Comparison of ENCODE assay signal across 1 cellular context in the genomic region with DNA sequence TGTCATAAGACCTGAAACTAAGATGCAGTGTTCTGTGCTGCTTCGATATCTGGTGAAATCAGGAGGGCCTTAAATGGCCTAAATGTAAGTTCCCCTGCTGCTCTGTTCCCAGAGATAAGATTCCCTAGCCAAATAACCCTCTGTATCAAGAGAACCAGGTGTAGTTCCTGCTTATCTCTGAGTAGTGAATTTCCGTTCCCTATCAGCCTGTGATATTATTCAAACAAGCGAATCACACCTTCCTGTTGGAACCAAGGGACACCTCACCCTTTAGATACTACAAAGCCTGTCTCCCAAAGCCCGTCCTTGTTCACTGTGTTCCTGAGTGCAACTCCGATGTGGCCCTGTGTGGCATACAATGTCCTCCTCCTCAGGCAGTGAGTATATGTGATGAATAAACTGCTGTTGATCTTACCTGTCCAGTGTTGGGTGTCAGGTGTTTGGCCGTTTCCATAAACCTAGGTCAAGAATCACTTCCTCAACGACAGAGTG.
A peak's percentile ranks its signal among the peaks of the same experiment; 100 is the strongest.
TF ChIP-seq lines count a peak whose summit lies in the region.

No MANE protein-coding gene starts in this region.

TF ChIP-seq in K562, 482 proteins besides CTCF, POLR2A, EP300 and RAD21 (continued from another document and continues in another):
- TF ChIP-seq, protein P1, sequence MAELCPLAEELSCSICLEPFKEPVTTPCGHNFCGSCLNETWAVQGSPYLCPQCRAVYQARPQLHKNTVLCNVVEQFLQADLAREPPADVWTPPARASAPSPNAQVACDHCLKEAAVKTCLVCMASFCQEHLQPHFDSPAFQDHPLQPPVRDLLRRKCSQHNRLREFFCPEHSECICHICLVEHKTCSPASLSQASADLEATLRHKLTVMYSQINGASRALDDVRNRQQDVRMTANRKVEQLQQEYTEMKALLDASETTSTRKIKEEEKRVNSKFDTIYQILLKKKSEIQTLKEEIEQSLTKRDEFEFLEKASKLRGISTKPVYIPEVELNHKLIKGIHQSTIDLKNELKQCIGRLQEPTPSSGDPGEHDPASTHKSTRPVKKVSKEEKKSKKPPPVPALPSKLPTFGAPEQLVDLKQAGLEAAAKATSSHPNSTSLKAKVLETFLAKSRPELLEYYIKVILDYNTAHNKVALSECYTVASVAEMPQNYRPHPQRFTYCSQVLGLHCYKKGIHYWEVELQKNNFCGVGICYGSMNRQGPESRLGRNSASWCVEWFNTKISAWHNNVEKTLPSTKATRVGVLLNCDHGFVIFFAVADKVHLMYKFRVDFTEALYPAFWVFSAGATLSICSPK (IDR thresholded peaks at IDR 0.05; ENCODE audit: borderline replicate concordance) = no peak
- TF ChIP-seq ZNF232 (CRISPR knock-in tag; IDR thresholded peaks at IDR 0.05) (no peak), CREM (IDR thresholded peaks at IDR 0.05; ENCODE audit: low read depth) (peak; percentile 58), NFYB (IDR thresholded peaks at IDR 0.05; ENCODE audit: extremely low read depth, insufficient read length) (peak; percentile 13), RNF2 (IDR thresholded peaks at IDR 0.05) (peak; percentile 73), BCOR (IDR thresholded peaks at IDR 0.05) (peak; percentile 62; the same call in 1 of the 2 replicates), SPI1 (IDR thresholded peaks at IDR 0.05; ENCODE audit: borderline replicate concordance, low read depth, low read length) (0 out of 2 replicates have a peak, but pooled peaks have one; percentile 4), ZNF316 (IDR thresholded peaks at IDR 0.05) (no peak), CBX2 (IDR thresholded peaks at IDR 0.05; ENCODE audit: insufficient read depth, low read length, poor library complexity, severe bottlenecking) (no peak), ZNF583 (CRISPR knock-in tag; IDR thresholded peaks at IDR 0.05) (no peak), ZNF175 (CRISPR knock-in tag; IDR thresholded peaks at IDR 0.05; ENCODE audit: low read depth) (peak; percentile 60; the same call in 1 of the 2 replicates), IFI16 (CRISPR knock-in tag; IDR thresholded peaks at IDR 0.05) (no peak), FOS (IDR thresholded peaks at IDR 0.05; ENCODE audit: extremely low read depth, insufficient read length) (no peak), ZNF707 (CRISPR knock-in tag; conservative IDR thresholded peaks at IDR 0.05) (no peak), KDM4B (IDR thresholded peaks at IDR 0.05; ENCODE audit: borderline replicate concordance in 2 of 2, low read depth in 1 of 2) (no peak), MEF2A (IDR thresholded peaks at IDR 0.05; ENCODE audit: control insufficient read depth, low read depth, low read length) (no peak), ZSCAN29 (IDR thresholded peaks at IDR 0.05) (no peak), DACH1 (IDR thresholded peaks at IDR 0.05; ENCODE audit: partially characterized antibody) (no peak), TRIM24 (IDR thresholded peaks at IDR 0.05) (peak; percentile 95 to 97), NCOA6 (IDR thresholded peaks at IDR 0.05) (no peak), HDAC1 (IDR thresholded peaks at IDR 0.05) (peak; percentile 37 to 71; a peak in 3 of 4 replicates), ZNF384 (IDR thresholded peaks at IDR 0.05; ENCODE audit: low read depth, low read length) (no peak), ZBED1 (IDR thresholded peaks at IDR 0.05) (no peak), CBX3 (IDR thresholded peaks at IDR 0.05; ENCODE audit: borderline replicate concordance in 1 of 2, low read length in 2 of 2) (0 out of 3 replicates have a peak, but pooled peaks of 1 of the 2 experiments have one; percentile 44), NFRKB (IDR thresholded peaks at IDR 0.05; ENCODE audit: low read depth) (0 out of 2 replicates have a peak, but pooled peaks have one; percentile 22), EP400 (IDR thresholded peaks at IDR 0.05) (peak; percentile 35; the same call in 1 of the 2 replicates), POU5F1 (IDR thresholded peaks at IDR 0.05; ENCODE audit: borderline replicate concordance, low read depth, low read length, partially characterized antibody) (no peak), SIN3B (IDR thresholded peaks at IDR 0.05; ENCODE audit: low read depth) (no peak), SRSF9 (IDR thresholded peaks at IDR 0.05; ENCODE audit: borderline replicate concordance, low read depth, low read length) (no peak), TCF3 (CRISPR knock-in tag; IDR thresholded peaks at IDR 0.05) (peak; percentile 95)
- TF ChIP-seq, protein P2, sequence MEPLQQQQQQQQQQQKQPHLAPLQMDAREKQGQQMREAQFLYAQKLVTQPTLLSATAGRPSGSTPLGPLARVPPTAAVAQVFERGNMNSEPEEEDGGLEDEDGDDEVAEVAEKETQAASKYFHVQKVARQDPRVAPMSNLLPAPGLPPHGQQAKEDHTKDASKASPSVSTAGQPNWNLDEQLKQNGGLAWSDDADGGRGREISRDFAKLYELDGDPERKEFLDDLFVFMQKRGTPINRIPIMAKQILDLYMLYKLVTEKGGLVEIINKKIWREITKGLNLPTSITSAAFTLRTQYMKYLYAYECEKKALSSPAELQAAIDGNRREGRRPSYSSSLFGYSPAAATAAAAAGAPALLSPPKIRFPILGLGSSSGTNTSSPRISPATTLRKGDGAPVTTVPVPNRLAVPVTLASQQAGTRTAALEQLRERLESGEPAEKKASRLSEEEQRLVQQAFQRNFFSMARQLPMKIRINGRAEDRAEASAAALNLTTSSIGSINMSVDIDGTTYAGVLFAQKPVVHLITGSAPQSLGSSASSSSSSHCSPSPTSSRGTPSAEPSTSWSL (CRISPR knock-in tag; IDR thresholded peaks at IDR 0.05; ENCODE audit: borderline replicate concordance) = no peak
- TF ChIP-seq, protein P3, sequence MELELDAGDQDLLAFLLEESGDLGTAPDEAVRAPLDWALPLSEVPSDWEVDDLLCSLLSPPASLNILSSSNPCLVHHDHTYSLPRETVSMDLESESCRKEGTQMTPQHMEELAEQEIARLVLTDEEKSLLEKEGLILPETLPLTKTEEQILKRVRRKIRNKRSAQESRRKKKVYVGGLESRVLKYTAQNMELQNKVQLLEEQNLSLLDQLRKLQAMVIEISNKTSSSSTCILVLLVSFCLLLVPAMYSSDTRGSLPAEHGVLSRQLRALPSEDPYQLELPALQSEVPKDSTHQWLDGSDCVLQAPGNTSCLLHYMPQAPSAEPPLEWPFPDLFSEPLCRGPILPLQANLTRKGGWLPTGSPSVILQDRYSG (tag; conservative IDR thresholded peaks at IDR 0.05; ENCODE audit: low read depth) = no peak
- TF ChIP-seq, protein P4, sequence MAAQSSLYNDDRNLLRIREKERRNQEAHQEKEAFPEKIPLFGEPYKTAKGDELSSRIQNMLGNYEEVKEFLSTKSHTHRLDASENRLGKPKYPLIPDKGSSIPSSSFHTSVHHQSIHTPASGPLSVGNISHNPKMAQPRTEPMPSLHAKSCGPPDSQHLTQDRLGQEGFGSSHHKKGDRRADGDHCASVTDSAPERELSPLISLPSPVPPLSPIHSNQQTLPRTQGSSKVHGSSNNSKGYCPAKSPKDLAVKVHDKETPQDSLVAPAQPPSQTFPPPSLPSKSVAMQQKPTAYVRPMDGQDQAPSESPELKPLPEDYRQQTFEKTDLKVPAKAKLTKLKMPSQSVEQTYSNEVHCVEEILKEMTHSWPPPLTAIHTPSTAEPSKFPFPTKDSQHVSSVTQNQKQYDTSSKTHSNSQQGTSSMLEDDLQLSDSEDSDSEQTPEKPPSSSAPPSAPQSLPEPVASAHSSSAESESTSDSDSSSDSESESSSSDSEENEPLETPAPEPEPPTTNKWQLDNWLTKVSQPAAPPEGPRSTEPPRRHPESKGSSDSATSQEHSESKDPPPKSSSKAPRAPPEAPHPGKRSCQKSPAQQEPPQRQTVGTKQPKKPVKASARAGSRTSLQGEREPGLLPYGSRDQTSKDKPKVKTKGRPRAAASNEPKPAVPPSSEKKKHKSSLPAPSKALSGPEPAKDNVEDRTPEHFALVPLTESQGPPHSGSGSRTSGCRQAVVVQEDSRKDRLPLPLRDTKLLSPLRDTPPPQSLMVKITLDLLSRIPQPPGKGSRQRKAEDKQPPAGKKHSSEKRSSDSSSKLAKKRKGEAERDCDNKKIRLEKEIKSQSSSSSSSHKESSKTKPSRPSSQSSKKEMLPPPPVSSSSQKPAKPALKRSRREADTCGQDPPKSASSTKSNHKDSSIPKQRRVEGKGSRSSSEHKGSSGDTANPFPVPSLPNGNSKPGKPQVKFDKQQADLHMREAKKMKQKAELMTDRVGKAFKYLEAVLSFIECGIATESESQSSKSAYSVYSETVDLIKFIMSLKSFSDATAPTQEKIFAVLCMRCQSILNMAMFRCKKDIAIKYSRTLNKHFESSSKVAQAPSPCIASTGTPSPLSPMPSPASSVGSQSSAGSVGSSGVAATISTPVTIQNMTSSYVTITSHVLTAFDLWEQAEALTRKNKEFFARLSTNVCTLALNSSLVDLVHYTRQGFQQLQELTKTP (IDR thresholded peaks at IDR 0.05; ENCODE audit: low read depth in 1 of 2, partially characterized antibody in 2 of 2) = peak; percentile 48 to 79
- TF ChIP-seq, protein P5, sequence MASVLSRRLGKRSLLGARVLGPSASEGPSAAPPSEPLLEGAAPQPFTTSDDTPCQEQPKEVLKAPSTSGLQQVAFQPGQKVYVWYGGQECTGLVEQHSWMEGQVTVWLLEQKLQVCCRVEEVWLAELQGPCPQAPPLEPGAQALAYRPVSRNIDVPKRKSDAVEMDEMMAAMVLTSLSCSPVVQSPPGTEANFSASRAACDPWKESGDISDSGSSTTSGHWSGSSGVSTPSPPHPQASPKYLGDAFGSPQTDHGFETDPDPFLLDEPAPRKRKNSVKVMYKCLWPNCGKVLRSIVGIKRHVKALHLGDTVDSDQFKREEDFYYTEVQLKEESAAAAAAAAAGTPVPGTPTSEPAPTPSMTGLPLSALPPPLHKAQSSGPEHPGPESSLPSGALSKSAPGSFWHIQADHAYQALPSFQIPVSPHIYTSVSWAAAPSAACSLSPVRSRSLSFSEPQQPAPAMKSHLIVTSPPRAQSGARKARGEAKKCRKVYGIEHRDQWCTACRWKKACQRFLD (CRISPR knock-in tag; IDR thresholded peaks at IDR 0.05) = 0 out of 2 replicates have a peak, but pooled peaks have one; percentile 23
- TF ChIP-seq, protein P6, sequence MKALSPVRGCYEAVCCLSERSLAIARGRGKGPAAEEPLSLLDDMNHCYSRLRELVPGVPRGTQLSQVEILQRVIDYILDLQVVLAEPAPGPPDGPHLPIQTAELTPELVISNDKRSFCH (CRISPR knock-in tag; IDR thresholded peaks at IDR 0.05) = no peak
- TF ChIP-seq, protein P6 (tag; IDR thresholded peaks at IDR 0.05) = 0 out of 2 replicates have a peak, but pooled peaks have one; percentile 34
- TF ChIP-seq, protein P7, sequence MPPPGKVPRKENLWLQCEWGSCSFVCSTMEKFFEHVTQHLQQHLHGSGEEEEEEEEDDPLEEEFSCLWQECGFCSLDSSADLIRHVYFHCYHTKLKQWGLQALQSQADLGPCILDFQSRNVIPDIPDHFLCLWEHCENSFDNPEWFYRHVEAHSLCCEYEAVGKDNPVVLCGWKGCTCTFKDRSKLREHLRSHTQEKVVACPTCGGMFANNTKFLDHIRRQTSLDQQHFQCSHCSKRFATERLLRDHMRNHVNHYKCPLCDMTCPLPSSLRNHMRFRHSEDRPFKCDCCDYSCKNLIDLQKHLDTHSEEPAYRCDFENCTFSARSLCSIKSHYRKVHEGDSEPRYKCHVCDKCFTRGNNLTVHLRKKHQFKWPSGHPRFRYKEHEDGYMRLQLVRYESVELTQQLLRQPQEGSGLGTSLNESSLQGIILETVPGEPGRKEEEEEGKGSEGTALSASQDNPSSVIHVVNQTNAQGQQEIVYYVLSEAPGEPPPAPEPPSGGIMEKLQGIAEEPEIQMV (tag; conservative IDR thresholded peaks at IDR 0.05; ENCODE audit: low read depth) = no peak
- TF ChIP-seq, protein P8, sequence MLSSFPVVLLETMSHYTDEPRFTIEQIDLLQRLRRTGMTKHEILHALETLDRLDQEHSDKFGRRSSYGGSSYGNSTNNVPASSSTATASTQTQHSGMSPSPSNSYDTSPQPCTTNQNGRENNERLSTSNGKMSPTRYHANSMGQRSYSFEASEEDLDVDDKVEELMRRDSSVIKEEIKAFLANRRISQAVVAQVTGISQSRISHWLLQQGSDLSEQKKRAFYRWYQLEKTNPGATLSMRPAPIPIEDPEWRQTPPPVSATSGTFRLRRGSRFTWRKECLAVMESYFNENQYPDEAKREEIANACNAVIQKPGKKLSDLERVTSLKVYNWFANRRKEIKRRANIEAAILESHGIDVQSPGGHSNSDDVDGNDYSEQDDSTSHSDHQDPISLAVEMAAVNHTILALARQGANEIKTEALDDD (IDR thresholded peaks at IDR 0.05) = no peak
- TF ChIP-seq, protein P9, sequence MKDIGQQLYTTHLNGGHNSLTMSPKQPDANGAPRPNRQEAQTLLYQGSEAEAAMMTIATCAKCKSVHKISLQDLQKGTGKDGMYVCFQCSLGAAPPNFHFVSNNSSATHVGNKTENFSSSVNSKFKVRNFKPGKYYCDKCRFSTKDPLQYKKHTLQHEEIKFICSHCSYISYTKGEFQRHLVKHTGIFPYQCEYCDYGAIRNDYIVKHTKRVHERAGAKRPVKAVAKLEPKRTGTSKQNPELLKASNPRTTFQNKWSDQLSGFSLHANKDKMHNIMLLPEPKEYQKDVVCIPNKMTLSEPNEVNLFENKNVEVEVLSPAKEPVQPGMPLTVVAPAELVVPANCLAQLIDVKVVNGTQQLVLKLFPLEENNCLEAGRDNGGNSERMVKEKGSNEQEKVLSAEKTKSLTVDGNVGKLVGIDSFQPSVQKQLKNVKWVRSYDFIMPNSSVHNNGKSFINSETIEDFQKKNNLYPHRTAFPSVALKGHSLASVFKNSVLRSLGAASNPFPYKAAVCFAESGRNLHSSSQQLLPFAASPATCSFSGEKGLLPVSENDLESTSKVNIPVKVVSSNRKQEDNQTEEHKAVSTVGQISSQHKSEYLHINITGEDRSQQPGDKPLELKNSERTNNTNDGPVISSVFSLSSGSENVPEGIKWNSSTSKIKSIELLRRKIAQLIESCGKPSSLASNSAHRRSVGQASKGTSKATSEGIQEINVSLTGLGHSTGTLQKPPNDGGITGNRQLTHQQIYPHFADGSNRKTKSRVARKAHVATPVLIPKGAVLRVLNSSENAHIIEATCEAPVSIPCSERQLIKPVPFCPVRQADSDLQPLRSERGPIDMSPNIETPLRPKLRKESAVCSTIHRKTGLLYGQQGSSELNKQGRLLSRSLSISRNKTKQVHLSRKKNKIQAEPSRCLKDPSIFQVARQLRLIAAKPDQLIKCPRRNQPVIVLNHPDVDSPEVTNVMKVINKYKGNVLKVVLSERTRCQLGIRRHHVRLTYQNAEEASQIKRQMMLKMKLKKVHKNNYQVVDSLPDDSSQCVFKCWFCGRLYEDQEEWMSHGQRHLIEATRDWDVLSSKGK (CRISPR knock-in tag; IDR thresholded peaks at IDR 0.05) = no peak
- TF ChIP-seq, protein P10, sequence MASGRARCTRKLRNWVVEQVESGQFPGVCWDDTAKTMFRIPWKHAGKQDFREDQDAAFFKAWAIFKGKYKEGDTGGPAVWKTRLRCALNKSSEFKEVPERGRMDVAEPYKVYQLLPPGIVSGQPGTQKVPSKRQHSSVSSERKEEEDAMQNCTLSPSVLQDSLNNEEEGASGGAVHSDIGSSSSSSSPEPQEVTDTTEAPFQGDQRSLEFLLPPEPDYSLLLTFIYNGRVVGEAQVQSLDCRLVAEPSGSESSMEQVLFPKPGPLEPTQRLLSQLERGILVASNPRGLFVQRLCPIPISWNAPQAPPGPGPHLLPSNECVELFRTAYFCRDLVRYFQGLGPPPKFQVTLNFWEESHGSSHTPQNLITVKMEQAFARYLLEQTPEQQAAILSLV (tag; IDR thresholded peaks at IDR 0.05) = no peak
- TF ChIP-seq, protein P11, sequence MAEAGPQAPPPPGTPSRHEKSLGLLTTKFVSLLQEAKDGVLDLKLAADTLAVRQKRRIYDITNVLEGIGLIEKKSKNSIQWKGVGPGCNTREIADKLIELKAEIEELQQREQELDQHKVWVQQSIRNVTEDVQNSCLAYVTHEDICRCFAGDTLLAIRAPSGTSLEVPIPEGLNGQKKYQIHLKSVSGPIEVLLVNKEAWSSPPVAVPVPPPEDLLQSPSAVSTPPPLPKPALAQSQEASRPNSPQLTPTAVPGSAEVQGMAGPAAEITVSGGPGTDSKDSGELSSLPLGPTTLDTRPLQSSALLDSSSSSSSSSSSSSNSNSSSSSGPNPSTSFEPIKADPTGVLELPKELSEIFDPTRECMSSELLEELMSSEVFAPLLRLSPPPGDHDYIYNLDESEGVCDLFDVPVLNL (CRISPR knock-in tag; IDR thresholded peaks at IDR 0.05; ENCODE audit: low read depth) = no peak
